9 cellular contexts compared by ENCODE assay signal in genomic region chr18:69483574-69483973, GRCh38.
"Had no signal": no experiment of that assay in that cellular context is flagged by ENCODE, and none has a peak within 500 bp of the region (broad histone marks: within the 10 kb centered on the region; RNA-seq: fewer than 3 reads in every experiment).

No MANE protein-coding gene starts in this region.

- H3K9me3 ChIP-seq: HAP-1 had no signal

- H3K36me3 ChIP-seq: HAP-1 had no signal

- H3K9me3 Mint-ChIP-seq: GM23338, H9 had no signal

- H2AFZ ChIP-seq: GM23248, GM23338 had no signal

- DNase-seq: GM23248, GOT3, H7, H9, HCEC 1CT, HFFc6 had no signal

- H3K4me1 ChIP-seq: HAP-1 had no signal

- H3K27ac Mint-ChIP-seq: HFFc6 had no signal

- H3K4me3 Mint-ChIP-seq: GM23338, H9, HFFc6 had no signal

- H3K4me3 ChIP-seq: GM23248, GM23338, HAP-1 had no signal

- H3K27ac ChIP-seq: GM23248 had no signal

- H3K9ac ChIP-seq: GM23248 had no signal

- ATAC-seq: GM23338, HCT116 had no signal

- H3K4me2 ChIP-seq: GM23338 had no signal
